Comparison of ENCODE assay signal across 11 cellular contexts in the genomic region with DNA sequence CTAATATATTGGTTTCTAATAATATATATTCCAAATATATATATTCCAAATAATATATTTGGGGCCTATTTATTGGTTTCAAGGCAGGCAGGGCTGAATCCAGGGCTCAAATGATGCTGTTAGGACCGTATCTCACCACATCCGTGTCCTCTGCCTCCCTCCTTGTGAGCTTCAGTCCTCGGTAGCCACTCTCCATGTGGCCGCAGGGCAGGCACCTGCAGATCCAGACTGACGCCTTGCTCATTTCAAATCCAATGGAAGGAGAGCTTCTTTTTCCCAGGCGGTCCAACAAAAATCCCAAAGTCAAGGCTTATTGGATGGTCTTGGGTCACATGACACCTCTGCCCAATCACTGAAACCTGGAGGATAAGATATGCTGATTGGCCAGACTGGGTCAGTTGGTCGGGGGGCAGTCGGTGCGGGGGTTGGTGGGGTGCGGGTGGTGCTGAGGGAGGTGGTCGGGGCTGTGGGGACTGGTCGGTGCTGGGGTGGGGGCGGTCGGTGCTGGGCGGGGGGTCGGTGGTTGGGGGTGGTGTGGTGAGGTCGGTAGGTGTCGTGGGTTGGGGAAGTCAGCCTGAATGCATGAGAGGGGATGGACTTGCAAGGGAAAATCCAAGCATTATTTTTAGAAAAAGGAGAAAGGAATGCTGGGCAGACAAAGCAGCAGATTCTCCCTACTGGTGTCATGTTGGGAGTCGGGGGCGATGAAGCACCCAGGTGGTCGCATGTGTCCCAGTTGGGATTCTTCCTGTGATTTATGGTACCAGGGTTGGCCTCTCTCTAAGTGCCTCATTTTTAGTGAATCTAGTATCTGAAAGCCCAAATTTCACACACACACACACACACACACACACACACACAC.
DNase-seq lines count a peak whose midpoint lies in the region; ATAC-seq and TF ChIP-seq lines count a peak whose summit lies in the region.
"Had no signal": no experiment of that assay in that cellular context is flagged by ENCODE, and none has a peak within 500 bp of the region (broad histone marks: within the 10 kb centered on the region; RNA-seq: fewer than 3 reads in every experiment).

No MANE protein-coding gene starts in this region.

- H3K27ac Mint-ChIP-seq in central memory CD8-positive, alpha-beta T cell (ENCODE audit: low read depth), result peak overlapping the region; percentile 84
- H3K27ac Mint-ChIP-seq in MCF 10A (ENCODE audit: low read depth, unreplicated experiment), result no peak overlapping the region

- no peak for ATAC-seq in heart left ventricle
- ATAC-seq in central memory CD8-positive, alpha-beta T cell (replicated peaks; ENCODE audit: extremely low read depth, poor library complexity, severe bottlenecking), result no peak
- no peak for ATAC-seq in GM21576 (IDR thresholded peaks at IDR 0.05; ENCODE audit: unreplicated experiment)

- H3K9me3 ChIP-seq in left ventricle myocardium inferior (replicated peaks), result no peaks in the 10 kb centered on the region
- H3K9me3 ChIP-seq in heart left ventricle, result no peaks in the 10 kb centered on the region
- H3K9me3 ChIP-seq in muscle layer of colon (ENCODE audit: low read length), result no peaks in the 10 kb centered on the region
- H3K9me3 ChIP-seq in vagina, result no peaks in the 10 kb centered on the region
- H3K9me3 ChIP-seq: colonic mucosa had no signal

- DNase-seq in left ventricle myocardium inferior (no peak), heart left ventricle (no peak), vagina (ENCODE audit: extremely low spot score in 2 of 2) (no peak), MCF 10A (ENCODE audit: unreplicated experiment) (no peak), NOMO-1 treated with dmso at 0.1 percent for 144 hours (lab: John Stamatoyannopoulos, UW; ENCODE audit: unreplicated experiment) (no peak)
- DNase-seq in central memory CD8-positive, alpha-beta T cell (ENCODE audit: low spot score in 2 of 2), result no peak
- DNase-seq: NCI-H526 had no signal

- H3K4me1 ChIP-seq in left ventricle myocardium inferior, result peaks cover 76% of the 10 kb centered on the region
- peaks cover 0 to 58% (median 26%) of the 10 kb centered on the region in 12 donors for H3K4me1 ChIP-seq in heart left ventricle
- peaks cover 66% of the 10 kb centered on the region for H3K4me1 ChIP-seq in muscle layer of colon (ENCODE audit: insufficient read depth, low read length)
- peaks cover 7% of the 10 kb centered on the region for H3K4me1 ChIP-seq in vagina
- H3K4me1 ChIP-seq: colonic mucosa had no signal

- BruUV-seq in MCF 10A (replicated peaks; lab: Mats Ljungman, UMichigan), result no TSS peak

- POLR2A ChIA-PET in MCF 10A (lab: Yijun Ruan, JAX), result interaction anchor here (1.5 kb wide), 1 partner anchor 9 kb away, joined by 5 read pairs; no protein-coding TSS in a partner anchor

- peaks cover 8% of the 10 kb centered on the region for H3K36me3 Mint-ChIP-seq in central memory CD8-positive, alpha-beta T cell (ENCODE audit: insufficient read depth)
- no peaks in the 10 kb centered on the region for H3K36me3 Mint-ChIP-seq in MCF 10A (ENCODE audit: insufficient read depth, unreplicated experiment)

- no peak for TF ChIP-seq CTCF in left ventricle myocardium inferior (IDR thresholded peaks at IDR 0.05; ENCODE audit: borderline replicate concordance)
- TF ChIP-seq CTCF in heart left ventricle (IDR thresholded peaks at IDR 0.05), result no peak
- no peak for TF ChIP-seq CTCF in vagina (IDR thresholded peaks at IDR 0.05)
- no peak for TF ChIP-seq CTCF in MCF 10A (IDR thresholded peaks at IDR 0.05; ENCODE audit: unreplicated experiment)

- peaks cover 8% of the 10 kb centered on the region for H3K36me3 ChIP-seq in left ventricle myocardium inferior
- peaks cover 0 to 6% (median 0%) of the 10 kb centered on the region in 9 donors for H3K36me3 ChIP-seq in heart left ventricle
- peaks cover 6% of the 10 kb centered on the region for H3K36me3 ChIP-seq in muscle layer of colon (ENCODE audit: insufficient read depth, low read length)
- no peaks in the 10 kb centered on the region for H3K36me3 ChIP-seq in vagina
- H3K36me3 ChIP-seq: colonic mucosa had no signal

- H3K27me3 ChIP-seq in left ventricle myocardium inferior (ENCODE audit: low read depth) (no peaks in the 10 kb centered on the region), heart left ventricle (no peaks in the 10 kb centered on the region), muscle layer of colon (ENCODE audit: control insufficient read depth in 1 of 2, insufficient read depth in 2 of 2, low read length in 2 of 2) (no peaks in the 10 kb centered on the region), vagina (no peaks in the 10 kb centered on the region)
- H3K27me3 ChIP-seq: colonic mucosa had no signal

- H3K4me1 Mint-ChIP-seq in central memory CD8-positive, alpha-beta T cell, result peaks cover 45% of the 10 kb centered on the region
- peaks cover 28% of the 10 kb centered on the region for H3K4me1 Mint-ChIP-seq in MCF 10A (ENCODE audit: insufficient read depth, unreplicated experiment)

- no peak for TF ChIP-seq POLR2A in heart left ventricle (IDR thresholded peaks at IDR 0.05)
- no peak for TF ChIP-seq POLR2A in vagina (IDR thresholded peaks at IDR 0.05)

- CTCF ChIA-PET in MCF 10A (lab: Yijun Ruan, JAX), result interaction anchor here (0.7 to 0.9 kb wide), 2 partner anchors 47 to 50 kb away, joined by 3 read pairs; no protein-coding TSS in a partner anchor

- no peaks in the 10 kb centered on the region for H3K9me3 Mint-ChIP-seq in central memory CD8-positive, alpha-beta T cell
- H3K9me3 Mint-ChIP-seq in MCF 10A (ENCODE audit: unreplicated experiment), result no peaks in the 10 kb centered on the region
- H3K9me3 Mint-ChIP-seq: activated CD4-positive, alpha-beta T cell treated with anti-CD3 and anti-CD28 coated beads, Interleukin-2, amount 10 ng/mL, durations not matched to agents 24 days and 14 days had no signal

- peak overlapping the region; percentile 33 for H3K9ac ChIP-seq in muscle layer of colon (ENCODE audit: low read length)

- H3K4me3 Mint-ChIP-seq in central memory CD8-positive, alpha-beta T cell, result peak overlapping the region; percentile 59
- no peak overlapping the region for H3K4me3 Mint-ChIP-seq in MCF 10A (ENCODE audit: unreplicated experiment)

- H3K27ac ChIP-seq in left ventricle myocardium inferior (replicated peaks) (peak overlapping the region; percentile 84), heart left ventricle (peak overlapping the region in 6 of 12 donors; percentile 24 to 95 (median 88)), muscle layer of colon (ENCODE audit: low read depth, low read length) (peak overlapping the region; percentile 97), vagina (peak overlapping the region; percentile 57)

- H3K4me3 ChIP-seq in left ventricle myocardium inferior (no peak overlapping the region), heart left ventricle (no peak overlapping the region), muscle layer of colon (ENCODE audit: low read depth in 1 of 2, low read length in 2 of 2) (no peak overlapping the region), vagina (no peak overlapping the region)
- H3K4me3 ChIP-seq: colonic mucosa had no signal

- WGBS in heart left ventricle, 4 donors, result 91 to 96% (median 94%) methylated on average over 21 of the region's 21 CpGs

- intact Hi-C loops in left ventricle myocardium inferior (cut with micrococcal nuclease), result no loop called here
- intact Hi-C loops in heart left ventricle (cut with DNase I), result loop anchor here in 4 of 10 donors (5.0 to 10.0 kb wide), 5 partner anchors 44 to 136 kb away; partner anchors contain the start of gene TSPAN18 (in 1 of the 4)
- intact Hi-C loops in vagina (cut with DNase I), result no loop called here
- intact Hi-C loops in MCF 10A (cut with micrococcal nuclease), result no loop called here

- H3K27me3 Mint-ChIP-seq in central memory CD8-positive, alpha-beta T cell, result peaks cover 33% of the 10 kb centered on the region
- peaks cover 24% of the 10 kb centered on the region for H3K27me3 Mint-ChIP-seq in MCF 10A (ENCODE audit: insufficient read depth, unreplicated experiment)
